Comparison of ENCODE assay signal across 11 cellular contexts in genomic region chr20:3930265-3931206, GRCh38. TPM values are rescaled to one million over a fixed set of nuclear protein-coding genes. Genes with fewer than 3 reads are reported as not detected.
A peak's percentile ranks its signal among the peaks of the same experiment; 100 is the strongest.
DNase-seq lines count a peak whose midpoint lies in the region; ATAC-seq and TF ChIP-seq lines count a peak whose summit lies in the region.
"Had no signal": no experiment of that assay in that cellular context is flagged by ENCODE, and none has a peak within 500 bp of the region (broad histone marks: within the 10 kb centered on the region; RNA-seq: fewer than 3 reads in every experiment).

No MANE protein-coding gene starts in this region.

- H3K9ac ChIP-seq in PC-3 (ENCODE audit: low read length), result no peak overlapping the region

- no peak for TF ChIP-seq CTCF in PC-3 (conservative IDR thresholded peaks at IDR 0.05; ENCODE audit: low read depth, low read length)
- TF ChIP-seq CTCF in dorsolateral prefrontal cortex (IDR thresholded peaks at IDR 0.05 in 54 of 56, conservative IDR thresholded peaks at IDR 0.05 in 2 of 56; ENCODE audit: low read depth in 1 of 56, partially characterized antibody in 56 of 56), result no peak
- no peak for TF ChIP-seq CTCF in osteocyte (IDR thresholded peaks at IDR 0.05)

- H3K27ac Mint-ChIP-seq in osteocyte (ENCODE audit: unreplicated experiment), result peak overlapping the region; percentile 35

- no peaks in the 10 kb centered on the region for H3K9me3 Mint-ChIP-seq in osteocyte (ENCODE audit: unreplicated experiment)

- BruUV-seq in PC-3 (replicated peaks; lab: Mats Ljungman, UMichigan), result TSS peak; percentile 2

- no peak overlapping the region for H2AFZ ChIP-seq in PC-3 (ENCODE audit: low read length)
- H2AFZ ChIP-seq: hepatocyte had no signal

- DNase-seq in DMS53 (lab: John Stamatoyannopoulos, UW), result peak; percentile 20
- no peak for DNase-seq in DMS53 treated with DMSO at 0.1 percent for 48 hours (lab: John Stamatoyannopoulos, UW; ENCODE audit: unreplicated experiment)
- DNase-seq in PC-3, result no peak
- DNase-seq in dorsolateral prefrontal cortex, result no peak
- DNase-seq in osteocyte (ENCODE audit: extremely low spot score, unreplicated experiment), result no peak
- no peak for DNase-seq in cerebellum (ENCODE audit: low spot score)
- no peak for DNase-seq in nucleus accumbens (lab: John Stamatoyannopoulos, UW)
- DNase-seq: mesendoderm, NCI-H2081 had no signal

- H3K27me3 ChIP-seq in PC-3 (ENCODE audit: low read length), result no peaks in the 10 kb centered on the region
- H3K27me3 ChIP-seq in dorsolateral prefrontal cortex, result no peaks in the 10 kb centered on the region
- H3K27me3 ChIP-seq: hepatocyte had no signal

- peaks cover 17% of the 10 kb centered on the region for H3K36me3 Mint-ChIP-seq in osteocyte (ENCODE audit: unreplicated experiment)

- no peak overlapping the region for H3K4me2 ChIP-seq in PC-3 (ENCODE audit: low read length)
- H3K4me2 ChIP-seq: hepatocyte had no signal

- peaks cover 26% of the 10 kb centered on the region for H3K4me1 Mint-ChIP-seq in osteocyte (ENCODE audit: unreplicated experiment)

- POLR2A ChIA-PET in PC-3 (lab: Charles Lee; ENCODE audit: unreplicated experiment), result no interaction called here

- H3F3A ChIP-seq in PC-3 (ENCODE audit: low read length, unreplicated experiment), result peaks cover 3% of the 10 kb centered on the region

- H3K27ac ChIP-seq in PC-3 (ENCODE audit: low read length) (no peak overlapping the region), dorsolateral prefrontal cortex (peak overlapping the region in 40 of 59 donors; percentile 3 to 86 (median 74))
- H3K27ac ChIP-seq: hepatocyte had no signal

- peaks cover 8% of the 10 kb centered on the region; the same call in 1 of the 2 replicates for H3K4me1 ChIP-seq in PC-3 (ENCODE audit: insufficient read depth, low read length)

- 0 out of 2 replicates have a peak, but pooled peaks cover 3% of the 10 kb centered on the region for H3K36me3 ChIP-seq in PC-3 (ENCODE audit: low read depth, low read length)

- no peaks in the 10 kb centered on the region for H3K9me2 ChIP-seq in PC-3 (replicated peaks; ENCODE audit: low read length)

- no peaks in the 10 kb centered on the region for H3K9me3 ChIP-seq in PC-3 (ENCODE audit: low read length)

- CTCF ChIA-PET in PC-3 (lab: Charles Lee), result no interaction called here

- H3K4me3 ChIP-seq in PC-3 (ENCODE audit: low read length) (no peak overlapping the region), dorsolateral prefrontal cortex (no peak overlapping the region)
- H3K4me3 ChIP-seq: hepatocyte had no signal

- intact Hi-C loops in PC-3 (cut with micrococcal nuclease), result no loop called here
- intact Hi-C loops in dorsolateral prefrontal cortex (cut with DNase I), result loop anchor here in 1 of 2 donors (5.0 kb wide), 2 partner anchors 38 to 87 kb away; partner anchors contain the start of gene RNF24

- H3K79me2 ChIP-seq in PC-3 (ENCODE audit: low read length), result no peaks in the 10 kb centered on the region
- H3K79me2 ChIP-seq: hepatocyte had no signal

- no peaks in the 10 kb centered on the region for H4K20me1 ChIP-seq in PC-3 (ENCODE audit: low read length)

- H3K27me3 Mint-ChIP-seq in osteocyte (ENCODE audit: unreplicated experiment), result no peaks in the 10 kb centered on the region

- H3K4me3 Mint-ChIP-seq in osteocyte (ENCODE audit: unreplicated experiment), result no peak overlapping the region

- ATAC-seq in PC-3, result no peak; the same call in 1 of the 2 replicates
- ATAC-seq in GM21381 (IDR thresholded peaks at IDR 0.05; ENCODE audit: unreplicated experiment), result no peak

RNA-seq across cellular contexts. Expression of gene PANK2, which starts 41.3 kb away (rescaled TPM):
- total RNA-seq in PC-3 (2014; rRNA removed) (50.8 and 52.1 TPM in 2 replicates), dorsolateral prefrontal cortex (10 to 100 TPM; 41.7 to 82.4 (median 57.8) TPM), osteocyte (41.9 and 54.2 TPM in 2 replicates), cerebellum (34.8 TPM)
